9 cellular contexts compared by ENCODE assay signal in genomic region chr2:54561010-54561409, GRCh38.
DNase-seq lines count a peak whose midpoint lies in the region; ATAC-seq, FAIRE-seq and TF ChIP-seq lines count a peak whose summit lies in the region.
"Had no signal": no experiment of that assay in that cellular context is flagged by ENCODE, and none has a peak within 500 bp of the region (broad histone marks: within the 10 kb centered on the region; RNA-seq: fewer than 3 reads in every experiment).

No MANE protein-coding gene starts in this region.

- H3K23ac ChIP-seq in H1 (ENCODE audit: insufficient read length), result no peak overlapping the region

- H2BK15ac ChIP-seq in H1 (ENCODE audit: low read length), result no peak overlapping the region

- no peak for FAIRE-seq in H1 (lab: Jason Lieb, UNC)

- ATAC-seq in GM19395 (IDR thresholded peaks at IDR 0.05; ENCODE audit: unreplicated experiment), result no peak

- peaks cover 57% of the 10 kb centered on the region for H3K4me1 ChIP-seq in CD8-positive, alpha-beta memory T cell (ENCODE audit: insufficient read depth, low read length)
- peaks cover 21% of the 10 kb centered on the region for H3K4me1 ChIP-seq in OCI-LY3 (ENCODE audit: low read length)
- H3K4me1 ChIP-seq in H1 (replicated peaks in 1 of 4; ENCODE audit: control insufficient read depth in 3 of 4, insufficient read depth in 4 of 4, low read length in 3 of 4), result peaks cover 3 to 14% (median 9%) of the 10 kb centered on the region in 4 experiments
- H3K4me1 ChIP-seq in prostate gland (replicated peaks), result peaks cover 17% of the 10 kb centered on the region

- peaks cover 14% of the 10 kb centered on the region for H3K79me2 ChIP-seq in OCI-LY3 (ENCODE audit: low read length)
- H3K79me2 ChIP-seq in H1 (ENCODE audit: control insufficient read depth in 1 of 2, insufficient read depth in 2 of 2, low read length in 2 of 2), result peaks cover 26 to 77% of the 10 kb centered on the region in 2 experiments

- no peak overlapping the region for H3K4ac ChIP-seq in H1 (replicated peaks; ENCODE audit: insufficient read length, low read depth, low read length)

- no peak overlapping the region for H4K91ac ChIP-seq in H1 (replicated peaks; ENCODE audit: insufficient read length, low read length)

- no peak for DNase-seq in CD8-positive, alpha-beta memory T cell
- DNase-seq in H1 (ENCODE audit: low read depth in 1 of 2, low spot score in 2 of 2) (no peak), neural crest cell (ENCODE audit: low read depth, low spot score) (no peak), cortex of kidney (lab: John Stamatoyannopoulos, UW) (no peak), medulla oblongata (ENCODE audit: extremely low spot score) (no peak), prostate gland (ENCODE audit: low spot score) (no peak)
- DNase-seq: effector CD4-positive, alpha-beta T cell had no signal

- H4K20me1 ChIP-seq in OCI-LY3 (ENCODE audit: insufficient read depth, low read length), result no peaks in the 10 kb centered on the region
- peaks cover 15 to 18% of the 10 kb centered on the region in 2 experiments for H4K20me1 ChIP-seq in H1 (replicated peaks in 1 of 2; ENCODE audit: control insufficient read depth in 1 of 2, insufficient read depth in 2 of 2, low read length in 2 of 2)

- CTCF ChIA-PET in CD8-positive, alpha-beta memory T cell (lab: Charles Lee), result interaction anchor here (1.3 to 4.3 kb wide), 4 partner anchors 10 to 32 kb away, joined by 3 to 54 read pairs (median 16); no protein-coding TSS in a partner anchor
- CTCF ChIA-PET in H1 (lab: Charles Lee; ENCODE audit: partially characterized antibody), result interaction anchor here (0.6 to 3.1 kb wide), 2 partner anchors 37 to 627 kb away, joined by 3 to 21 read pairs; no protein-coding TSS in a partner anchor

- H2BK5ac ChIP-seq in H1 (ENCODE audit: low read depth, low read length), result no peak overlapping the region

- no peaks in the 10 kb centered on the region for H3K9me3 ChIP-seq in CD8-positive, alpha-beta memory T cell (ENCODE audit: low read length)
- H3K9me3 ChIP-seq in OCI-LY3 (ENCODE audit: insufficient read depth, low read length) (no peaks in the 10 kb centered on the region), H1 (ENCODE audit: insufficient read depth in 2 of 2, low read depth in 1 of 2, low read length in 1 of 2) (no peaks in the 10 kb centered on the region), prostate gland (no peaks in the 10 kb centered on the region)

- no peak for TF ChIP-seq RAD21 in H1 (IDR thresholded peaks at IDR 0.05 in 1 of 2, conservative IDR thresholded peaks at IDR 0.05 in 1 of 2; ENCODE audit: low read depth in 2 of 2, low read length in 2 of 2)

- peak overlapping the region; percentile 85 to 99 (median 96) for H3K27ac Mint-ChIP-seq in CD8-positive, alpha-beta memory T cell
- peak overlapping the region; percentile 48 for H3K27ac Mint-ChIP-seq in neural crest cell (ENCODE audit: unreplicated experiment)

- H4K8ac ChIP-seq in H1 (ENCODE audit: extremely low read depth, insufficient read depth, low read length), result no peak overlapping the region

- H3K23me2 ChIP-seq in H1 (ENCODE audit: low read depth, low read length), result peaks cover 18% of the 10 kb centered on the region

- no peak for TF ChIP-seq POLR2A in H1 (IDR thresholded peaks at IDR 0.05; ENCODE audit: control extremely low read depth in 1 of 2, low read depth in 2 of 2, low read length in 2 of 2)
- no peak for TF ChIP-seq POLR2A in prostate gland (IDR thresholded peaks at IDR 0.05)

- peaks cover 60 to 71% (median 69%) of the 10 kb centered on the region in 3 donors for H3K4me1 Mint-ChIP-seq in CD8-positive, alpha-beta memory T cell
- peaks cover 75% of the 10 kb centered on the region for H3K4me1 Mint-ChIP-seq in neural crest cell

- H3K27me3 Mint-ChIP-seq in CD8-positive, alpha-beta memory T cell, result no peaks in the 10 kb centered on the region
- H3K27me3 Mint-ChIP-seq in neural crest cell (ENCODE audit: low read depth), result no peaks in the 10 kb centered on the region

- H4K5ac ChIP-seq in H1 (ENCODE audit: insufficient read length, low read depth, low read length), result no peak overlapping the region

- no peak overlapping the region for H3K14ac ChIP-seq in H1 (ENCODE audit: insufficient read length)

- WGBS in H1 (ENCODE audit: extremely low coverage in 1 of 2, insufficient coverage in 1 of 2, insufficient read length in 1 of 2, insufficient replicate concordance in 2 of 2, low coverage in 1 of 2, low lambda C conversion rate in 2 of 2, missing lambda C conversion rate in 1 of 2), 2 experiments, result 62% methylated on average over 4 of the region's 4 CpGs; no CpG with 5 or more reads in 1 of the 2 experiments
- 48% methylated on average over 4 of the region's 4 CpGs for WGBS in prostate gland

- H2BK12ac ChIP-seq in H1 (ENCODE audit: low read depth, low read length), result no peak overlapping the region

- H3K36me3 Mint-ChIP-seq in CD8-positive, alpha-beta memory T cell, result peaks cover 3 to 44% (median 3%) of the 10 kb centered on the region in 3 donors
- H3K36me3 Mint-ChIP-seq in neural crest cell (ENCODE audit: low read depth), result peaks cover 2% of the 10 kb centered on the region

- H3K27ac ChIP-seq in CD8-positive, alpha-beta memory T cell (ENCODE audit: low read depth, low read length), result peak overlapping the region; percentile 74
- peak overlapping the region; percentile 49 for H3K27ac ChIP-seq in OCI-LY3 (ENCODE audit: low read length)
- no peak overlapping the region for H3K27ac ChIP-seq in H1 (ENCODE audit: low read depth, low read length)
- H3K27ac ChIP-seq in prostate gland, result peak overlapping the region in 1 of 2 donors; percentile 83

- H3K27me3 ChIP-seq in CD8-positive, alpha-beta memory T cell (ENCODE audit: insufficient read depth, low read length, poor library complexity, severe bottlenecking), result no peaks in the 10 kb centered on the region
- no peaks in the 10 kb centered on the region for H3K27me3 ChIP-seq in OCI-LY3 (ENCODE audit: low read depth, low read length)
- H3K27me3 ChIP-seq in H1 (replicated peaks in 1 of 4; ENCODE audit: control insufficient read depth in 3 of 4, extremely low read depth in 1 of 4, insufficient read depth in 3 of 4, low read length in 3 of 4), result no peaks in the 10 kb centered on the region
- H3K27me3 ChIP-seq in prostate gland (replicated peaks; ENCODE audit: insufficient read depth), result no peaks in the 10 kb centered on the region

- no peak overlapping the region for H2AK5ac ChIP-seq in H1 (ENCODE audit: low read depth, low read length)

- H3K56ac ChIP-seq in H1 (replicated peaks; ENCODE audit: insufficient read length, low read depth, low read length), result no peak overlapping the region

- intact Hi-C loops in prostate gland (cut with DNase I), result loop anchor here (5.0 kb wide), 1 partner anchor 66 kb away; no protein-coding TSS in a partner anchor

- TF ChIP-seq CTCF in OCI-LY3 (IDR thresholded peaks at IDR 0.05; ENCODE audit: low read depth, low read length) (no peak), H1 (IDR thresholded peaks at IDR 0.05; ENCODE audit: control extremely low read depth in 1 of 3, insufficient read depth in 1 of 3, low read depth in 1 of 3, low read length in 3 of 3) (no peak), neural crest cell (conservative IDR thresholded peaks at IDR 0.05) (no peak), prostate gland (IDR thresholded peaks at IDR 0.05) (no peak)

- 0 out of 2 replicates have a peak overlapping the region, but pooled peaks have one; percentile 54 for H2AFZ ChIP-seq in OCI-LY3 (ENCODE audit: low read depth, low read length)
- no peak overlapping the region for H2AFZ ChIP-seq in H1 (ENCODE audit: low read length)

- H3K4me3 Mint-ChIP-seq in CD8-positive, alpha-beta memory T cell, result peak overlapping the region; percentile 90 to 100 (median 98)
- peak overlapping the region; percentile 94 for H3K4me3 Mint-ChIP-seq in neural crest cell

- no peak overlapping the region for H3K18ac ChIP-seq in H1 (ENCODE audit: extremely low read depth, low read length)

- H3K4me3 ChIP-seq in CD8-positive, alpha-beta memory T cell (ENCODE audit: low read length), result peak overlapping the region; percentile 98
- H3K4me3 ChIP-seq in OCI-LY3 (ENCODE audit: low read length) (peak overlapping the region; percentile 97), H1 (ENCODE audit: extremely low read depth in 1 of 4, insufficient read depth in 2 of 4, low read depth in 3 of 4, low read length in 4 of 4) (peak overlapping the region; percentile 84 to 99 (median 94); a peak in 7 of 8 replicates), prostate gland (peak overlapping the region in 1 of 2 donors; percentile 43)

- no peaks in the 10 kb centered on the region for H3K36me3 ChIP-seq in CD8-positive, alpha-beta memory T cell (ENCODE audit: insufficient read depth, low read length)
- H3K36me3 ChIP-seq in OCI-LY3 (replicated peaks; ENCODE audit: low read depth, low read length) (no peaks in the 10 kb centered on the region), H1 (ENCODE audit: control insufficient read depth in 2 of 4, insufficient read depth in 4 of 4, low read length in 3 of 4) (no peaks in the 10 kb centered on the region; a peak in 1 of 8 replicates), prostate gland (no peaks in the 10 kb centered on the region)

- H3K9ac ChIP-seq in OCI-LY3 (ENCODE audit: low read length), result peak overlapping the region; percentile 81
- no peak overlapping the region for H3K9ac ChIP-seq in H1 (replicated peaks in 1 of 4; ENCODE audit: extremely low read depth in 1 of 4, low read depth in 3 of 4, low read length in 3 of 4)

- no peak for TF ChIP-seq EP300 in H1 (IDR thresholded peaks at IDR 0.05; ENCODE audit: borderline replicate concordance in 1 of 2, low read depth in 2 of 2, low read length in 2 of 2)

- no peak overlapping the region for H2BK120ac ChIP-seq in H1 (replicated peaks; ENCODE audit: low read depth, low read length)

- POLR2A ChIA-PET in CD8-positive, alpha-beta memory T cell (lab: Charles Lee), result interaction anchor here (1.5 to 5.8 kb wide), 2 partner anchors 11 to 64 kb away, joined by 4 to 105 read pairs; no protein-coding TSS in a partner anchor
- POLR2A ChIA-PET in H1 (lab: Charles Lee; ENCODE audit: partially characterized antibody), result interaction anchor here (0.7 to 4.0 kb wide), 4 partner anchors 15 to 231 kb away, joined by 3 to 30 read pairs (median 14); no protein-coding TSS in a partner anchor

- no peak overlapping the region for H2BK20ac ChIP-seq in H1 (ENCODE audit: low read length)

- H3K9me3 Mint-ChIP-seq in CD8-positive, alpha-beta memory T cell, result no peaks in the 10 kb centered on the region
- no peaks in the 10 kb centered on the region for H3K9me3 Mint-ChIP-seq in neural crest cell

- H3K4me2 ChIP-seq in OCI-LY3 (ENCODE audit: low read length), result peak overlapping the region; percentile 94
- H3K4me2 ChIP-seq in H1 (ENCODE audit: insufficient read depth in 1 of 2, low read depth in 2 of 2, low read length in 2 of 2), result peak overlapping the region; percentile 72 to 83

- H3K79me1 ChIP-seq in H1 (ENCODE audit: low read depth, low read length), result peaks cover 6% of the 10 kb centered on the region

TF ChIP-seq in H1, 55 proteins besides CTCF, POLR2A, EP300 and RAD21 (continues in another document):
- no peak for TF ChIP-seq YY1 (IDR thresholded peaks at IDR 0.05; ENCODE audit: low read depth, low read length)
- TF ChIP-seq POLR2AphosphoS5 (IDR thresholded peaks at IDR 0.05; ENCODE audit: low read depth, low read length), result no peak
- no peak for TF ChIP-seq TEAD4 (IDR thresholded peaks at IDR 0.05; ENCODE audit: low read depth, low read length)
